15 cellular contexts compared by ENCODE assay signal in the genomic region with DNA sequence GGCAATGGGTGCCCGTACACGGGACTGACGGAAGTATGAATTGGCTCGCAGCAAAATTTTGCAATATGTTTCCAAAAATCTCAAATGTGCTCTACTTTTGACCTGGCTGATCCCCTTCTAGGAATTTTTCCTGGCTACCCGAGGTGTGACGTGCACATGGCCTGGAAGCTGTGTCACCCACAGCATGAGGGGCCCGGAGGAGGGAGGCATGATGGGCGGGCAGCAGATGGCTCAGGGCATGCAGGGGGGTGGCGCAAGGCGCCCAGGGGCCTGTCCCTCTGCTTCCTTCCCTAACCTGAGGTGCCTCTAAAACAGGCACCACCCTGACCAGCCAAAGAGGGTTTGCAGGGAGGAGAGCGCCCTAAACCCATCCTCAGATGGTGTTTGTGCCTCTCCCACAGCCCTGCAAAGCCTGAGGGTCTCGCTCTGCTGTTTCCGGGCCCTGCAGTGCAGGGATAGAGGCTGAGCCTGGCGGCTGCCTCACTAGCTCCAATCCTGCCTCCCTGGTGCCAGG. TPM values are rescaled to one million over a fixed set of nuclear protein-coding genes. Genes with fewer than 3 reads are reported as not detected.
DNase-seq lines count a peak whose midpoint lies in the region; ATAC-seq and TF ChIP-seq lines count a peak whose summit lies in the region.
"Had no signal": no experiment of that assay in that cellular context is flagged by ENCODE, and none has a peak within 500 bp of the region (broad histone marks: within the 10 kb centered on the region; RNA-seq: fewer than 3 reads in every experiment).

No MANE protein-coding gene starts in this region.

- H3K9me3 Mint-ChIP-seq in activated CD4-positive, alpha-beta memory T cell treated with anti-CD3 and anti-CD28 coated beads for 36 hours = no peaks in the 10 kb centered on the region
- H3K9me3 Mint-ChIP-seq: endodermal cell had no signal

- no peaks in the 10 kb centered on the region for H3K79me1 ChIP-seq in mesendoderm (ENCODE audit: low read length)

- no peak overlapping the region for H3K4me3 Mint-ChIP-seq in activated CD4-positive, alpha-beta memory T cell treated with anti-CD3 and anti-CD28 coated beads for 36 hours
- H3K4me3 Mint-ChIP-seq: endodermal cell had no signal

- no peak overlapping the region for H3K4ac ChIP-seq in mesendoderm (ENCODE audit: low read depth, low read length)

- no peak overlapping the region for H3K9ac ChIP-seq in mesendoderm (ENCODE audit: low read length)
- H3K9ac ChIP-seq: KMS-11 had no signal

- POLR2A ChIA-PET in activated CD4-positive, alpha-beta memory T cell treated with anti-CD3 and anti-CD28 coated beads for 36 hours (lab: Charles Lee) = interaction anchor here (0.9 to 1.8 kb wide), 5 partner anchors 11 to 40 kb away, joined by 3 to 7 read pairs (median 4); no protein-coding TSS in a partner anchor

- no peak for TF ChIP-seq EP300 in upper lobe of left lung (IDR thresholded peaks at IDR 0.05)

- H3K4me3 ChIP-seq in right cardiac atrium (ENCODE audit: low read length) (no peak overlapping the region), mesendoderm (ENCODE audit: low read length) (no peak overlapping the region), upper lobe of left lung (no peak overlapping the region)
- H3K4me3 ChIP-seq: psoas muscle had no signal

- no peak overlapping the region for H2BK15ac ChIP-seq in mesendoderm (replicated peaks; ENCODE audit: low read depth)

- H3K27ac Mint-ChIP-seq in activated CD4-positive, alpha-beta memory T cell treated with anti-CD3 and anti-CD28 coated beads for 36 hours = peak overlapping the region; percentile 89
- H3K27ac Mint-ChIP-seq: endodermal cell had no signal

- H3K4me1 ChIP-seq in right cardiac atrium (ENCODE audit: control insufficient read depth, insufficient read depth, low read length) (peaks cover 8% of the 10 kb centered on the region), mesendoderm (ENCODE audit: control insufficient read depth, low read depth, low read length) (no peaks in the 10 kb centered on the region), upper lobe of left lung (peaks cover 40 to 50% (median 47%) of the 10 kb centered on the region in 4 donors)

- ATAC-seq in right cardiac atrium = no peak
- ATAC-seq in upper lobe of left lung (ENCODE audit: low FRiP score in 2 of 2) = peak in 1 of 2 donors; percentile 2
- no peak for ATAC-seq in HG02610 (IDR thresholded peaks at IDR 0.05; ENCODE audit: unreplicated experiment)
- no peak for ATAC-seq in HG02973 (IDR thresholded peaks at IDR 0.05; ENCODE audit: unreplicated experiment)
- ATAC-seq: psoas muscle had no signal

- CTCF ChIA-PET in activated CD4-positive, alpha-beta memory T cell treated with anti-CD3 and anti-CD28 coated beads for 36 hours (lab: Charles Lee) = interaction anchor here (1.0 to 12.1 kb wide), 4 partner anchors 13 to 37 kb away, joined by 3 to 179 read pairs (median 16); no protein-coding TSS in a partner anchor

- H3K4me1 Mint-ChIP-seq in activated CD4-positive, alpha-beta memory T cell treated with anti-CD3 and anti-CD28 coated beads for 36 hours (ENCODE audit: low read depth) = peaks cover 42% of the 10 kb centered on the region

- H3K18ac ChIP-seq in mesendoderm (ENCODE audit: low read length) = no peak overlapping the region

- H3K23ac ChIP-seq in mesendoderm (ENCODE audit: low read length) = no peak overlapping the region

- H3K27me3 ChIP-seq in right cardiac atrium (ENCODE audit: control insufficient read depth, insufficient read depth) = no peaks in the 10 kb centered on the region
- peaks cover 6% of the 10 kb centered on the region for H3K27me3 ChIP-seq in mesendoderm (ENCODE audit: insufficient read depth, low read length, poor library complexity)
- H3K27me3 ChIP-seq in upper lobe of left lung = no peaks in the 10 kb centered on the region

- H3K4me2 ChIP-seq in mesendoderm (ENCODE audit: low read length) = no peak overlapping the region
- H3K4me2 ChIP-seq: KMS-11 had no signal

- no peak overlapping the region for H4K8ac ChIP-seq in mesendoderm (ENCODE audit: low read depth, low read length)

- TF ChIP-seq CTCF in upper lobe of left lung (IDR thresholded peaks at IDR 0.05) = no peak

- intact Hi-C loops in right cardiac atrium (cut with DNase I) = no loop called here
- intact Hi-C loops in cardiac septum (cut with DNase I) = no loop called here
- intact Hi-C loops in activated CD4-positive, alpha-beta memory T cell treated with anti-CD3 and anti-CD28 coated beads for 36 hours (cut with micrococcal nuclease) = loop anchor here (1.0 kb wide), 3 partner anchors 12 to 37 kb away; partner anchors contain the start of gene CDCA4

- no peak overlapping the region for H2AK5ac ChIP-seq in mesendoderm (ENCODE audit: low read length)

- H3K56ac ChIP-seq in mesendoderm (ENCODE audit: low read length) = peak overlapping the region; percentile 42

- no peaks in the 10 kb centered on the region for H3K27me3 Mint-ChIP-seq in activated CD4-positive, alpha-beta memory T cell treated with anti-CD3 and anti-CD28 coated beads for 36 hours

- DNase-seq in right cardiac atrium (peak in 2 of 3 donors; percentile 20 to 28), cardiac septum (ENCODE audit: low spot score) (no peak), mesendoderm (no peak), upper lobe of left lung (peak in 1 of 2 donors; percentile 60), NCI-H1930 (lab: John Stamatoyannopoulos, UW) (no peak)
- DNase-seq in activated CD4-positive, alpha-beta memory T cell treated with anti-CD3 and anti-CD28 coated beads for 36 hours = no peak
- DNase-seq: foreskin melanocyte, NCI-H1417 treated with DMSO at 0.1 percent for 48 hours, NCI-H774, SHP77 treated with DMSO at 0.1 percent for 48 hours had no signal

- H3K36me3 ChIP-seq in mesendoderm (ENCODE audit: control insufficient read depth, insufficient read depth, low read length) = no peaks in the 10 kb centered on the region
- H3K36me3 ChIP-seq in upper lobe of left lung = peaks cover 0 to 6% (median 1%) of the 10 kb centered on the region in 4 donors

- H3K9me3 ChIP-seq in right cardiac atrium (ENCODE audit: control insufficient read depth, low read length) = no peaks in the 10 kb centered on the region
- H3K9me3 ChIP-seq in upper lobe of left lung = no peaks in the 10 kb centered on the region
- H3K9me3 ChIP-seq: psoas muscle had no signal

- no peak overlapping the region for H2BK5ac ChIP-seq in mesendoderm (ENCODE audit: low read length)

- 90% methylated on average over 14 of the region's 14 CpGs for WGBS in right cardiac atrium
- no CpG with 5 or more reads among the region's 14 CpGs for WGBS in mesendoderm (ENCODE audit: extremely low coverage, insufficient coverage, low lambda C conversion rate)
- WGBS in upper lobe of left lung, 2 donors = 51 to 73% methylated on average over 11 to 12 of the region's 14 CpGs

- H3K27ac ChIP-seq in right cardiac atrium (ENCODE audit: low read length) (no peak overlapping the region), mesendoderm (ENCODE audit: low read depth, low read length) (no peak overlapping the region), upper lobe of left lung (peak overlapping the region; percentile 21 to 81 (median 78))
- H3K27ac ChIP-seq: KMS-11, psoas muscle had no signal

- H3K36me3 Mint-ChIP-seq in activated CD4-positive, alpha-beta memory T cell treated with anti-CD3 and anti-CD28 coated beads for 36 hours = peaks cover 44% of the 10 kb centered on the region

- H2BK120ac ChIP-seq in mesendoderm (ENCODE audit: low read depth, low read length) = no peak overlapping the region

- TF ChIP-seq POLR2A in upper lobe of left lung (IDR thresholded peaks at IDR 0.05) = no peak

- H3K79me2 ChIP-seq in mesendoderm (ENCODE audit: control insufficient read depth, insufficient read depth, low read length) = no peaks in the 10 kb centered on the region

- no peak overlapping the region for H4K5ac ChIP-seq in mesendoderm (ENCODE audit: low read length)

RNA-seq across cellular contexts. Expression of gene GPR132, which starts 6.7 kb away (rescaled TPM):
- total RNA-seq in right cardiac atrium (under 1 TPM; 0.62 to 0.80 (median 0.73) TPM), cardiac septum (0.73 TPM), upper lobe of left lung (10 to 100 TPM in 1 of 6 donors, 1 to 10 TPM in 5; 3.0 to 14.7 (median 7.0) TPM)
- 0.32 TPM for polyA plus RNA-seq in right cardiac atrium
- 10 to 100 TPM; 33.4 to 34.2 TPM for total RNA-seq in activated CD4-positive, alpha-beta memory T cell treated with anti-CD3 and anti-CD28 coated beads for 36 hours
- not detected for polyA plus RNA-seq in mesendoderm (2013, experiment 1 of 2)
- polyA plus RNA-seq in mesendoderm (2013, experiment 2 of 2) = not detected

RNA-seq across cellular contexts. Expression of gene CDCA4, which starts 37.7 kb away (rescaled TPM):
- total RNA-seq in right cardiac atrium (1 to 10 TPM; 2.9 to 3.9 (median 3.3) TPM), cardiac septum (2.3 TPM), upper lobe of left lung (10 to 100 TPM in 1 of 6 donors, 1 to 10 TPM in 4, under 1 TPM in 1; 0.89 to 10.3 (median 6.6) TPM)
- 2.5 TPM for polyA plus RNA-seq in right cardiac atrium
- 10 to 100 TPM; 63.4 to 69.1 TPM for total RNA-seq in activated CD4-positive, alpha-beta memory T cell treated with anti-CD3 and anti-CD28 coated beads for 36 hours
- 41.6 TPM for polyA plus RNA-seq in mesendoderm (2013, experiment 1 of 2)
- 41.5 TPM for polyA plus RNA-seq in mesendoderm (2013, experiment 2 of 2)

Comparison
In these comparisons a context has a peak if more than half of its experiments do, and no peak if none do; other contexts are left out.
1. DNase-seq: peak in right cardiac atrium (2 of 3); none in cardiac septum (single experiment), activated CD4-positive, alpha-beta memory T cell treated with anti-CD3 and anti-CD28 coated beads for 36 hours (single experiment), mesendoderm (single experiment) and NCI-H1930 (0 of 2).
2. H3K27ac ChIP-seq: peak in upper lobe of left lung (4 of 4); none in right cardiac atrium (single experiment) and mesendoderm (single experiment).
3. RNA of gene CDCA4, which starts 37.7 kb away (total RNA-seq): 63.4 to 69.1 TPM in activated CD4-positive, alpha-beta memory T cell treated with anti-CD3 and anti-CD28 coated beads for 36 hours; 0.89 to 10.3 TPM in upper lobe of left lung, 2.9 to 3.9 TPM in right cardiac atrium and 2.3 TPM in cardiac septum (single experiment); every median in the first group is over 4 times any median in the second.